In the genomic region with DNA sequence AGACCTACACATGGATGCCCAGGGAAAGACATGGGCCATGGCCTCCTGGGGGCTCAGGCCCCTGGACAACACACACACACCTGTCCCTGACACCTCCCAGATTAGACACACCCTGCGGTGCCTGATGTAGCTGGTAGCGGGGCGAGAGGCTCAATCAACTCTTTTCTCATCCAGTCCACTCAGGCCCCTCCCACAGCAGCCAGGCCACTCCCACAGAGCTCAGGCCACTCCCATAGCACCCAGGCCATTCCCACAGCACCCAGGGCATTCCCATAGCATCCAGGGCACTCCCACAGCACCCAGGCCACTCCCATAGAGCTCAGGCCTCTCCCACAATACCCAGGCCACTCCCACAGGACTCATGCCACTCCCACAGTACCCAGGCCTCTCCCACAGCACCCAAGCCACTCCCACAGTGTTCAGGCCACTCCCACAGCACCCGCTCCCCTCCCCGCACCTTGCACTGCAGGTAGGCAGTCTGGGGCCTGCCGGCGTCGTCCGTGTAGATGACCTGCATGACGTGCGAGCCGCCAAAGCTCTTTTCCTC, we compare ENCODE assay signal across 6 cellular contexts. TPM values are rescaled to one million over a fixed set of nuclear protein-coding genes. Genes with fewer than 3 reads are reported as not detected.
DNase-seq lines count a peak whose midpoint lies in the region; ATAC-seq, FAIRE-seq and TF ChIP-seq lines count a peak whose summit lies in the region.
"Not testable (repeated sequence)": the region's sequence is repeated elsewhere in the genome, so short reads cannot be mapped to it uniquely, and the experiment has no call there.

No MANE protein-coding gene starts in this region.

- in situ Hi-C loops in GM12878 (cut with MboI): not testable (repeated sequence)

- H3K27ac Mint-ChIP-seq in naive B cell: not testable (repeated sequence)

- BruUV-seq in GM12878 (replicated peaks; lab: Mats Ljungman, UMichigan): not testable (repeated sequence)

- H3K79me2 ChIP-seq in GM12878 (ENCODE audit: control insufficient read depth, insufficient read depth, low read length): not testable (repeated sequence)

- H2AFZ ChIP-seq in GM12878 (ENCODE audit: control insufficient read depth, low read depth, low read length): not testable (repeated sequence)

- H3K9me3 Mint-ChIP-seq in naive B cell: not testable (repeated sequence)

- not testable (repeated sequence) for H3K9me3 ChIP-seq in GM12878 (replicated peaks; ENCODE audit: control insufficient read depth, insufficient read depth, low read length); tibial artery

- H3K4me1 ChIP-seq in GM12878 (ENCODE audit: control insufficient read depth, insufficient read depth, low read length); tibial artery: not testable (repeated sequence)

- not testable (repeated sequence) for H3K36me3 ChIP-seq in GM12878 (ENCODE audit: control insufficient read depth in 2 of 2, insufficient read depth in 2 of 2, low read length in 1 of 2); tibial artery

- 100% methylated on average over 3 of the region's 12 CpGs for WGBS in GM12878 (ENCODE audit: insufficient coverage, insufficient replicate concordance, low lambda C conversion rate, missing lambda C conversion rate)

- CTCF ChIA-PET in GM12878 (lab: Yijun Ruan, JAX): not testable (repeated sequence)

- not testable (repeated sequence) for TF ChIP-seq RAD21 in GM12878 (IDR thresholded peaks at IDR 0.05; ENCODE audit: insufficient read depth, low read depth, low read length)

- H3K4me3 Mint-ChIP-seq in naive B cell: not testable (repeated sequence)

- DNase-seq in activated CD4-positive, CD25-positive, alpha-beta regulatory T cell treated with anti-CD3 and anti-CD28 coated beads, Interleukin-2, amount 50 U/mL, for 72 hours: peak; percentile 77
- not testable (repeated sequence) for DNase-seq in GM12878 (ENCODE audit: low read depth, low spot score)
- DNase-seq in naive B cell (peak; percentile 31), tibial artery (peak; percentile 7 to 65)

- not testable (repeated sequence) for TF ChIP-seq EP300 in GM12878 (IDR thresholded peaks at IDR 0.05; ENCODE audit: borderline replicate concordance in 1 of 2, control insufficient read depth in 1 of 2, low read depth in 2 of 2, low read length in 2 of 2)

- RAD21 ChIA-PET in GM12878 (lab: Charles Lee; ENCODE audit: unreplicated experiment): not testable (repeated sequence)

- H3K4me3 ChIP-seq in GM12878, tibial artery: not testable (repeated sequence)

- H3K27me3 ChIP-seq in GM12878 (replicated peaks in 1 of 2; ENCODE audit: control insufficient read depth in 2 of 2, insufficient read depth in 2 of 2, low read length in 1 of 2); tibial artery: not testable (repeated sequence)

- not testable (repeated sequence) for FAIRE-seq in GM12878 (lab: Jason Lieb, UNC)

- H3K27me3 Mint-ChIP-seq in naive B cell: not testable (repeated sequence)

- POLR2A ChIA-PET in GM12878 (lab: Charles Lee): not testable (repeated sequence)

- intact Hi-C loops in GM12878 (cut with micrococcal nuclease; ENCODE audit: unreplicated experiment); tibial artery (cut with DNase I; ENCODE audit: low total_unique reads): not testable (repeated sequence)

- not testable (repeated sequence) for H4K20me1 ChIP-seq in GM12878 (ENCODE audit: control insufficient read depth, insufficient read depth)

- H3K4me1 Mint-ChIP-seq in naive B cell: not testable (repeated sequence)

- TF ChIP-seq CTCF in GM12878 (IDR thresholded peaks at IDR 0.05 in 2 of 3, conservative IDR thresholded peaks at IDR 0.05 in 1 of 3; ENCODE audit: control insufficient read depth in 2 of 3, extremely low read depth in 1 of 3, insufficient read depth in 1 of 3, low read depth in 3 of 3, low read length in 3 of 3); tibial artery (IDR thresholded peaks at IDR 0.05): not testable (repeated sequence)

- SMC1A ChIA-PET in GM12878 (lab: Charles Lee; ENCODE audit: uncharacterized antibody, unreplicated experiment): not testable (repeated sequence)

- not testable (repeated sequence) for H3K36me3 Mint-ChIP-seq in naive B cell

- H3K27ac ChIP-seq in GM12878 (ENCODE audit: control insufficient read depth, insufficient read depth); tibial artery: not testable (repeated sequence)

- TF ChIP-seq POLR2A in GM12878 (IDR thresholded peaks at IDR 0.05; ENCODE audit: low read depth, low read length): not testable (repeated sequence)

- ATAC-seq in GM19452 (IDR thresholded peaks at IDR 0.05; ENCODE audit: unreplicated experiment) (peak; percentile 39), HG03066 (IDR thresholded peaks at IDR 0.05; ENCODE audit: low read depth, unreplicated experiment) (peak; percentile 27), GM12878 (peak; percentile 87), naive B cell (ENCODE audit: low read depth in 2 of 2) (peak; percentile 29 to 37)

- H3K4me2 ChIP-seq in GM12878 (ENCODE audit: control insufficient read depth, insufficient read depth): not testable (repeated sequence)

- H3K9ac ChIP-seq in GM12878 (ENCODE audit: control insufficient read depth, insufficient read depth, low read length): not testable (repeated sequence)

RNA-seq across cellular contexts. Expression of a gene that starts 11.9 kb away (rescaled TPM):
- total RNA-seq in GM12878 (2013; cell fraction: nucleolus; rRNA removed): 18.6 and 25.8 TPM in 2 replicates
- 66.3 and 73.5 TPM in 2 replicates for total RNA-seq in GM12878 (2014; rRNA removed)
- total RNA-seq in GM12878 (2014; rRNA removed; fragmentation: Illumina TruSeq; extraction: Trizol): 73.8 and 78.0 TPM in 2 replicates
- 47.8 and 49.2 TPM in 2 replicates for total RNA-seq in GM12878 (2021)
- polyA plus RNA-seq in GM12878 (2011; ENCODE audit: low read depth): 14.7 TPM
- polyA plus RNA-seq in GM12878 (2011; rRNA removed): 39.8 and 76.8 TPM in 2 replicates
- polyA plus RNA-seq in GM12878 (2011; cell fraction: cytosol; rRNA removed): 90.1 and 134 TPM in 2 replicates
- polyA plus RNA-seq in GM12878 (2011; cell fraction: nucleus; rRNA removed): 55.3 and 57.1 TPM in 2 replicates
- 68.0 and 85.8 TPM in 2 replicates for polyA plus RNA-seq in GM12878 (2012)
- 83.8 and 119 TPM in 2 replicates for polyA plus RNA-seq in GM12878 (2014; fragmentation: Illumina TruSeq; extraction: Trizol)
- 10 to 100 TPM; 16.4 to 43.4 TPM for polyA plus RNA-seq in GM12878 (2014; fragmentation: Nextera tagmentation; extraction: Ambion mirVana)
- polyA plus RNA-seq in GM12878 (2014; rRNA removed): 99.6 and 105 TPM in 2 replicates
- 100 to 1,000 TPM; 110 to 116 TPM for polyA plus RNA-seq in GM12878 (2016; fragmentation: Nextera tagmentation; extraction: Ambion mirVana)
- polyA minus RNA-seq in GM12878 (2011; rRNA and poly(A)+ RNA removed): 16.8 and 42.1 TPM in 2 replicates
- 11.5 and 15.6 TPM in 2 replicates for polyA minus RNA-seq in GM12878 (2011; cell fraction: cytosol; rRNA and poly(A)+ RNA removed)
- polyA minus RNA-seq in GM12878 (2011; cell fraction: nucleus; rRNA and poly(A)+ RNA removed): 67.7 and 94.0 TPM in 2 replicates
- polyA plus RNA-seq in naive B cell (ENCODE audit: low read depth in 6 of 6): 100 to 1,000 TPM in 3 of 6 donors, 10 to 100 TPM in 3; 65.4 to 149 (median 107) TPM

RNA-seq across cellular contexts. Expression of a gene that starts 25.8 kb away (rescaled TPM):
- total RNA-seq in GM12878 (2013; cell fraction: nucleolus; rRNA removed): 14.5 and 20.6 TPM in 2 replicates
- total RNA-seq in GM12878 (2014; rRNA removed): 22.1 and 26.3 TPM in 2 replicates
- total RNA-seq in GM12878 (2014; rRNA removed; fragmentation: Illumina TruSeq; extraction: Trizol): 21.5 and 26.0 TPM in 2 replicates
- total RNA-seq in GM12878 (2021): 52.3 and 53.3 TPM in 2 replicates
- 7.6 TPM for polyA plus RNA-seq in GM12878 (2011; ENCODE audit: low read depth)
- 10.3 and 22.4 TPM in 2 replicates for polyA plus RNA-seq in GM12878 (2011; rRNA removed)
- 31.1 and 46.1 TPM in 2 replicates for polyA plus RNA-seq in GM12878 (2011; cell fraction: cytosol; rRNA removed)
- polyA plus RNA-seq in GM12878 (2011; cell fraction: nucleus; rRNA removed): 48.4 and 79.5 TPM in 2 replicates
- 14.6 and 16.7 TPM in 2 replicates for polyA plus RNA-seq in GM12878 (2012)
- 6.1 and 18.2 TPM in 2 replicates for polyA plus RNA-seq in GM12878 (2014; fragmentation: Illumina TruSeq; extraction: Trizol)
- polyA plus RNA-seq in GM12878 (2014; fragmentation: Nextera tagmentation; extraction: Ambion mirVana): 1 to 10 TPM in 1 of 2 experiments, under 1 TPM in 1; 0.40 to 2.0 TPM
- polyA plus RNA-seq in GM12878 (2014; rRNA removed): 64.4 and 72.4 TPM in 2 replicates
- polyA plus RNA-seq in GM12878 (2016; fragmentation: Nextera tagmentation; extraction: Ambion mirVana): 10 to 100 TPM; 54.8 to 57.1 TPM
- polyA minus RNA-seq in GM12878 (2011; rRNA and poly(A)+ RNA removed): 18.4 and 27.2 TPM in 2 replicates
- 13.2 and 19.0 TPM in 2 replicates for polyA minus RNA-seq in GM12878 (2011; cell fraction: cytosol; rRNA and poly(A)+ RNA removed)
- 14.1 and 29.3 TPM in 2 replicates for polyA minus RNA-seq in GM12878 (2011; cell fraction: nucleus; rRNA and poly(A)+ RNA removed)
- 10 to 100 TPM in 5 of 6 donors, 1 to 10 TPM in 1; 6.9 to 22.1 (median 17.3) TPM for polyA plus RNA-seq in naive B cell (ENCODE audit: low read depth in 6 of 6)

RNA-seq across cellular contexts. Expression of a gene that starts 25.9 kb away (rescaled TPM):
- total RNA-seq in GM12878 (2013; cell fraction: nucleolus; rRNA removed): 7.4 and 13.0 TPM in 2 replicates
- 14.6 and 16.9 TPM in 2 replicates for total RNA-seq in GM12878 (2014; rRNA removed)
- 5.6 and 6.1 TPM in 2 replicates for total RNA-seq in GM12878 (2014; rRNA removed; fragmentation: Illumina TruSeq; extraction: Trizol)
- 11.9 and 14.8 TPM in 2 replicates for total RNA-seq in GM12878 (2021)
- polyA plus RNA-seq in GM12878 (2011; ENCODE audit: low read depth): 2.5 TPM
- polyA plus RNA-seq in GM12878 (2011; rRNA removed): 2.2 and 4.7 TPM in 2 replicates
- polyA plus RNA-seq in GM12878 (2011; cell fraction: cytosol; rRNA removed): 7.6 and 12.6 TPM in 2 replicates
- 3.2 and 5.7 TPM in 2 replicates for polyA plus RNA-seq in GM12878 (2011; cell fraction: nucleus; rRNA removed)
- 7.5 and 7.6 TPM in 2 replicates for polyA plus RNA-seq in GM12878 (2012)
- polyA plus RNA-seq in GM12878 (2014; fragmentation: Illumina TruSeq; extraction: Trizol): 3.1 and 4.4 TPM in 2 replicates
- 1 to 10 TPM; 4.1 to 9.1 TPM for polyA plus RNA-seq in GM12878 (2014; fragmentation: Nextera tagmentation; extraction: Ambion mirVana)
- polyA plus RNA-seq in GM12878 (2014; rRNA removed): 14.8 and 16.4 TPM in 2 replicates
- 10 to 100 TPM; 13.6 to 15.7 TPM for polyA plus RNA-seq in GM12878 (2016; fragmentation: Nextera tagmentation; extraction: Ambion mirVana)
- polyA minus RNA-seq in GM12878 (2011; rRNA and poly(A)+ RNA removed): 1.8 and 2.9 TPM in 2 replicates
- polyA minus RNA-seq in GM12878 (2011; cell fraction: cytosol; rRNA and poly(A)+ RNA removed): 1.2 and 3.3 TPM in 2 replicates
- 2.4 and 4.1 TPM in 2 replicates for polyA minus RNA-seq in GM12878 (2011; cell fraction: nucleus; rRNA and poly(A)+ RNA removed)
- polyA plus RNA-seq in naive B cell (ENCODE audit: low read depth in 6 of 6): 10 to 100 TPM; 12.4 to 23.5 (median 19.0) TPM

RNA-seq across cellular contexts. Expression of a gene that starts 27.0 kb away (rescaled TPM):
- total RNA-seq in GM12878 (2013; cell fraction: nucleolus; rRNA removed): 39.4 and 41.8 TPM in 2 replicates
- total RNA-seq in GM12878 (2014; rRNA removed): 8.1 and 12.1 TPM in 2 replicates
- 5.4 and 5.8 TPM in 2 replicates for total RNA-seq in GM12878 (2014; rRNA removed; fragmentation: Illumina TruSeq; extraction: Trizol)
- total RNA-seq in GM12878 (2021): 12.7 and 14.8 TPM in 2 replicates
- 2.2 TPM for polyA plus RNA-seq in GM12878 (2011; ENCODE audit: low read depth)
- 2.7 and 5.2 TPM in 2 replicates for polyA plus RNA-seq in GM12878 (2011; rRNA removed)
- polyA plus RNA-seq in GM12878 (2011; cell fraction: cytosol; rRNA removed): 7.3 and 9.4 TPM in 2 replicates
- 33.0 and 37.5 TPM in 2 replicates for polyA plus RNA-seq in GM12878 (2011; cell fraction: nucleus; rRNA removed)
- polyA plus RNA-seq in GM12878 (2012): 12.7 and 17.1 TPM in 2 replicates
- polyA plus RNA-seq in GM12878 (2014; fragmentation: Illumina TruSeq; extraction: Trizol): 0.73 and 6.2 TPM in 2 replicates
- polyA plus RNA-seq in GM12878 (2014; fragmentation: Nextera tagmentation; extraction: Ambion mirVana): under 1 TPM; 0.10 to 0.31 TPM
- polyA plus RNA-seq in GM12878 (2014; rRNA removed): 16.4 and 18.8 TPM in 2 replicates
- 1 to 10 TPM; 6.5 TPM for polyA plus RNA-seq in GM12878 (2016; fragmentation: Nextera tagmentation; extraction: Ambion mirVana)
- 7.0 and 7.8 TPM in 2 replicates for polyA minus RNA-seq in GM12878 (2011; rRNA and poly(A)+ RNA removed)
- 2.7 and 3.3 TPM in 2 replicates for polyA minus RNA-seq in GM12878 (2011; cell fraction: cytosol; rRNA and poly(A)+ RNA removed)
- 7.0 and 10.6 TPM in 2 replicates for polyA minus RNA-seq in GM12878 (2011; cell fraction: nucleus; rRNA and poly(A)+ RNA removed)
- polyA plus RNA-seq in naive B cell (ENCODE audit: low read depth in 6 of 6): 10 to 100 TPM in 1 of 6 donors, 1 to 10 TPM in 5; 4.1 to 11.7 (median 5.6) TPM

RNA-seq across cellular contexts. Expression of a gene that starts 52.9 kb away (rescaled TPM):
- total RNA-seq in GM12878 (2013; cell fraction: nucleolus; rRNA removed): 52.2 and 56.3 TPM in 2 replicates
- 6.2 and 9.9 TPM in 2 replicates for total RNA-seq in GM12878 (2014; rRNA removed)
- 7.1 and 8.2 TPM in 2 replicates for total RNA-seq in GM12878 (2014; rRNA removed; fragmentation: Illumina TruSeq; extraction: Trizol)
- 11.8 and 16.2 TPM in 2 replicates for total RNA-seq in GM12878 (2021)
- 6.2 TPM for polyA plus RNA-seq in GM12878 (2011; ENCODE audit: low read depth)
- 3.3 and 7.6 TPM in 2 replicates for polyA plus RNA-seq in GM12878 (2011; rRNA removed)
- 6.8 and 16.3 TPM in 2 replicates for polyA plus RNA-seq in GM12878 (2011; cell fraction: cytosol; rRNA removed)
- polyA plus RNA-seq in GM12878 (2011; cell fraction: nucleus; rRNA removed): 93.5 and 120 TPM in 2 replicates
- 7.1 and 13.0 TPM in 2 replicates for polyA plus RNA-seq in GM12878 (2012)
- 0.51 and 6.1 TPM in 2 replicates for polyA plus RNA-seq in GM12878 (2014; fragmentation: Illumina TruSeq; extraction: Trizol)
- polyA plus RNA-seq in GM12878 (2014; fragmentation: Nextera tagmentation; extraction: Ambion mirVana): under 1 TPM in 1 of 2 experiments, not detected in 1; 0.18 TPM
- polyA plus RNA-seq in GM12878 (2014; rRNA removed): 25.7 and 30.1 TPM in 2 replicates
- polyA plus RNA-seq in GM12878 (2016; fragmentation: Nextera tagmentation; extraction: Ambion mirVana): 10 to 100 TPM; 10.4 to 10.7 TPM
- 4.8 and 7.4 TPM in 2 replicates for polyA minus RNA-seq in GM12878 (2011; rRNA and poly(A)+ RNA removed)
- polyA minus RNA-seq in GM12878 (2011; cell fraction: cytosol; rRNA and poly(A)+ RNA removed): 2.1 and 2.7 TPM in 2 replicates
- 4.7 and 6.9 TPM in 2 replicates for polyA minus RNA-seq in GM12878 (2011; cell fraction: nucleus; rRNA and poly(A)+ RNA removed)
- 1 to 10 TPM; 1.2 to 7.3 (median 2.5) TPM for polyA plus RNA-seq in naive B cell (ENCODE audit: low read depth in 6 of 6)

Comparison
In these comparisons a context has a peak if more than half of its experiments do, and no peak if none do; other contexts are left out.
1. ATAC-seq: peak in every context shown above with its lines; median percentile 87 in GM12878; 39 in GM19452; 33 in naive B cell; 27 in HG03066.